ENCODE assay signal across 18 cellular contexts in genomic region chr6:127289934-127290333, GRCh38. TPM values are rescaled to one million over a fixed set of nuclear protein-coding genes. Genes with fewer than 3 reads are reported as not detected.
A peak's percentile ranks its signal among the peaks of the same experiment; 100 is the strongest.
DNase-seq lines count a peak whose midpoint lies in the region; ATAC-seq and TF ChIP-seq lines count a peak whose summit lies in the region.
"Had no signal": no experiment of that assay in that cellular context is flagged by ENCODE, and none has a peak within 500 bp of the region (broad histone marks: within the 10 kb centered on the region; RNA-seq: fewer than 3 reads in every experiment).

No MANE protein-coding gene starts in this region.

- no peaks in the 10 kb centered on the region for H3K27me3 Mint-ChIP-seq in activated CD4-positive, alpha-beta T cell treated with anti-CD3 and anti-CD28 coated beads, Interleukin-2, amount 10 ng/mL, durations not matched to agents 24 days and 14 days

- peaks cover 26% of the 10 kb centered on the region for H3K4me1 Mint-ChIP-seq in activated CD4-positive, alpha-beta T cell treated with anti-CD3 and anti-CD28 coated beads, Interleukin-2, amount 10 ng/mL, durations not matched to agents 24 days and 14 days

- no peak overlapping the region for H3K9ac ChIP-seq in subcutaneous abdominal adipose tissue (ENCODE audit: low read length in 5 of 5)
- H3K9ac ChIP-seq: GM23248, SK-N-SH had no signal

- no peaks in the 10 kb centered on the region for H3K9me3 ChIP-seq in left lung
- no peaks in the 10 kb centered on the region for H3K9me3 ChIP-seq in subcutaneous abdominal adipose tissue (ENCODE audit: control insufficient read depth in 5 of 5, low read length in 5 of 5)
- H3K9me3 ChIP-seq: SK-N-SH, stomach had no signal

- TF ChIP-seq CTCF in left lung (IDR thresholded peaks at IDR 0.05): no peak

- H3K27me3 ChIP-seq in left lung (no peaks in the 10 kb centered on the region), subcutaneous abdominal adipose tissue (ENCODE audit: control insufficient read depth in 5 of 5, insufficient read depth in 4 of 5, low read length in 5 of 5) (no peaks in the 10 kb centered on the region)
- H3K27me3 ChIP-seq: stomach had no signal

- peak; percentile 70 for ATAC-seq in left lung
- ATAC-seq in GM21528 (IDR thresholded peaks at IDR 0.05; ENCODE audit: low FRiP score, unreplicated experiment): no peak
- ATAC-seq: Panc1 had no signal

- H3K4me3 Mint-ChIP-seq in activated CD4-positive, alpha-beta T cell treated with anti-CD3 and anti-CD28 coated beads, Interleukin-2, amount 10 ng/mL, durations not matched to agents 24 days and 14 days: no peak overlapping the region

- H3K4me3 ChIP-seq in left lung (no peak overlapping the region), subcutaneous abdominal adipose tissue (ENCODE audit: low read depth in 1 of 5, low read length in 5 of 5) (no peak overlapping the region)
- H3K4me3 ChIP-seq: GM23248, stomach had no signal

- H3K4me1 ChIP-seq in left lung: peaks cover 8 to 21% of the 10 kb centered on the region in 2 donors
- peaks cover 0 to 14% (median 8%) of the 10 kb centered on the region in 5 donors for H3K4me1 ChIP-seq in subcutaneous abdominal adipose tissue (ENCODE audit: control insufficient read depth in 5 of 5, insufficient read depth in 5 of 5, low read length in 5 of 5)

- peak overlapping the region in 1 of 2 donors; percentile 34 for H3K27ac ChIP-seq in left lung
- peak overlapping the region; percentile 45 for H3K27ac ChIP-seq in subcutaneous abdominal adipose tissue (ENCODE audit: low read depth, low read length)
- H3K27ac ChIP-seq: GM23248 had no signal

- peaks cover 52% of the 10 kb centered on the region for H3K36me3 Mint-ChIP-seq in activated CD4-positive, alpha-beta T cell treated with anti-CD3 and anti-CD28 coated beads, Interleukin-2, amount 10 ng/mL, durations not matched to agents 24 days and 14 days (ENCODE audit: low read depth)

- intact Hi-C loops in activated CD4-positive, alpha-beta T cell treated with anti-CD3 and anti-CD28 coated beads, Interleukin-2, amount 10 ng/mL, durations not matched to agents 24 days and 14 days (cut with micrococcal nuclease): loop anchor here (2.0 kb wide), 1 partner anchor 195 kb away; no protein-coding TSS in a partner anchor
- intact Hi-C loops in left lung (cut with DNase I) (no loop called here), posterior vena cava (cut with DNase I) (no loop called here)

- H3K36me3 ChIP-seq in left lung: peaks cover 5 to 54% of the 10 kb centered on the region in 2 donors
- H3K36me3 ChIP-seq in subcutaneous abdominal adipose tissue (ENCODE audit: control insufficient read depth in 5 of 5, insufficient read depth in 5 of 5, low read length in 5 of 5): peaks cover 12 to 37% (median 20%) of the 10 kb centered on the region in 5 donors

- H3K9me3 Mint-ChIP-seq in activated CD4-positive, alpha-beta T cell treated with anti-CD3 and anti-CD28 coated beads, Interleukin-2, amount 10 ng/mL, durations not matched to agents 24 days and 14 days: no peaks in the 10 kb centered on the region

- DNase-seq in activated CD4-positive, alpha-beta T cell treated with anti-CD3 and anti-CD28 coated beads, Interleukin-2, amount 10 ng/mL, durations not matched to agents 24 days and 14 days: no peak
- no peak for DNase-seq in activated CD4-positive, alpha-beta T cell treated with anti-CD3 and anti-CD28 coated beads for 1 hour
- DNase-seq in NCI-H774 (lab: John Stamatoyannopoulos, UW) (peak; percentile 26), left lung (no peak), NCI-H2107 treated with DMSO at 0.1 percent for 48 hours (lab: John Stamatoyannopoulos, UW; ENCODE audit: unreplicated experiment) (no peak), posterior vena cava (ENCODE audit: low spot score) (no peak)
- DNase-seq: activated CD4-positive, alpha-beta T cell treated with anti-CD3 and anti-CD28 coated beads, Interleukin-2, amount 50 U/mL, for 4 hours; aorta; foreskin fibroblast; GM23248; KBM-7; NCI-H1092; NCI-H524; SK-N-SH; stomach had no signal

- peak overlapping the region; percentile 81 for H3K27ac Mint-ChIP-seq in activated CD4-positive, alpha-beta T cell treated with anti-CD3 and anti-CD28 coated beads, Interleukin-2, amount 10 ng/mL, durations not matched to agents 24 days and 14 days

RNA-seq across cellular contexts. Expression of gene RNF146, which starts 23.3 kb away (rescaled TPM):
- 16.7 and 18.4 TPM in 2 replicates for total RNA-seq in activated CD4-positive, alpha-beta T cell treated with anti-CD3 and anti-CD28 coated beads, Interleukin-2, amount 10 ng/mL, durations not matched to agents 24 days and 14 days
- total RNA-seq in left lung (10 to 100 TPM; 46.4 to 46.8 TPM), posterior vena cava (10 to 100 TPM; 46.7 to 56.8 TPM)

RNA-seq across cellular contexts. Expression of gene ECHDC1, which starts 53.5 kb away (rescaled TPM):
- total RNA-seq in activated CD4-positive, alpha-beta T cell treated with anti-CD3 and anti-CD28 coated beads, Interleukin-2, amount 10 ng/mL, durations not matched to agents 24 days and 14 days: 60.2 and 63.1 TPM in 2 replicates
- total RNA-seq in left lung: 10 to 100 TPM; 86.7 to 87.0 TPM
- 10 to 100 TPM; 35.2 to 35.3 TPM for total RNA-seq in posterior vena cava
